ENCODE assay signal across 12 cellular contexts in genomic region chr5:139131881-139132480, GRCh38.
DNase-seq lines count a peak whose midpoint lies in the region; ATAC-seq, FAIRE-seq and TF ChIP-seq lines count a peak whose summit lies in the region.
"Had no signal": no experiment of that assay in that cellular context is flagged by ENCODE, and none has a peak within 500 bp of the region (broad histone marks: within the 10 kb centered on the region; RNA-seq: fewer than 3 reads in every experiment).

No MANE protein-coding gene starts in this region.

- TF ChIP-seq POLR2A in IMR-90 (IDR thresholded peaks at IDR 0.05; ENCODE audit: low read depth, low read length) (no peak), body of pancreas (IDR thresholded peaks at IDR 0.05) (no peak), gastrocnemius medialis (IDR thresholded peaks at IDR 0.05) (no peak)

- no peak for TF ChIP-seq RAD21 in IMR-90 (IDR thresholded peaks at IDR 0.05; ENCODE audit: low read length)

- ATAC-seq in IMR-90 (ENCODE audit: low read depth) (peak; percentile 17; the same call in 1 of the 2 replicates), body of pancreas (peak; percentile 16), gastrocnemius medialis (peak; percentile 17 to 26), HG02798 (IDR thresholded peaks at IDR 0.05; ENCODE audit: poor library complexity, unreplicated experiment) (no peak), GM21825 (IDR thresholded peaks at IDR 0.05; ENCODE audit: unreplicated experiment) (no peak), HG02759 (IDR thresholded peaks at IDR 0.05; ENCODE audit: unreplicated experiment) (no peak)
- ATAC-seq: stimulated activated naive B cell treated with anti-CD40 and anti-IgM and Interleukin-4, amounts not matched to agents 10 μg/mL and 1 μg/mL and 100 μg/mL, for 72 hours had no signal

- peaks cover 8% of the 10 kb centered on the region for H3K4me1 ChIP-seq in IMR-90 (ENCODE audit: control insufficient read depth, insufficient read depth, low read length)
- peaks cover 38% of the 10 kb centered on the region for H3K4me1 ChIP-seq in body of pancreas
- peaks cover 12 to 17% of the 10 kb centered on the region in 2 donors for H3K4me1 ChIP-seq in kidney (ENCODE audit: control insufficient read depth in 1 of 2, insufficient read depth in 1 of 2, low read depth in 1 of 2, low read length in 2 of 2)
- peaks cover 54 to 68% of the 10 kb centered on the region in 2 donors for H3K4me1 ChIP-seq in gastrocnemius medialis

- DNase-seq in IMR-90: peak; percentile 16
- DNase-seq in body of pancreas: no peak
- no peak for DNase-seq in kidney
- no peak for DNase-seq in gastrocnemius medialis
- DNase-seq in stimulated activated CD4-positive, alpha-beta T cell treated with anti-CD3 and anti-CD28 coated beads, Interleukin-4, amount 100 ng/mL, for 4 hours: no peak
- DNase-seq: NCI-H1436 treated with DMSO at 0.1 percent for 48 hours; stimulated activated naive B cell treated with anti-CD40 and anti-IgM and Interleukin-4, amounts not matched to agents 10 μg/mL and 1 μg/mL and 100 μg/mL, for 72 hours had no signal

- no peak for TF ChIP-seq CTCF in IMR-90 (conservative IDR thresholded peaks at IDR 0.05; ENCODE audit: low read depth, low read length)
- TF ChIP-seq CTCF in body of pancreas (IDR thresholded peaks at IDR 0.05): no peak
- TF ChIP-seq CTCF in kidney (IDR thresholded peaks at IDR 0.05; ENCODE audit: borderline replicate concordance, extremely low read depth, insufficient read depth): no peak
- TF ChIP-seq CTCF in gastrocnemius medialis (IDR thresholded peaks at IDR 0.05 in 4 of 5, conservative IDR thresholded peaks at IDR 0.05 in 1 of 5): no peak

- H3K4ac ChIP-seq in IMR-90 (ENCODE audit: low read depth, low read length): no peak overlapping the region

- BruUV-seq in IMR-90 (replicated peaks; lab: Mats Ljungman, UMichigan): no TSS peak

- H3K23ac ChIP-seq in IMR-90 (ENCODE audit: low read depth, low read length): peak overlapping the region; percentile 42

- H3K56ac ChIP-seq in IMR-90 (ENCODE audit: extremely low read depth, insufficient read depth, low read length): no peak overlapping the region

- WGBS in IMR-90 (ENCODE audit: extremely low coverage in 2 of 2, insufficient read length in 1 of 2), 2 experiments: no CpG with 5 or more reads among the region's 3 CpGs
- 50 to 54% methylated on average over 3 of the region's 3 CpGs for WGBS in body of pancreas, 2 donors

- H3K36me3 ChIP-seq in IMR-90 (ENCODE audit: control insufficient read depth, insufficient read depth, low read length) (peaks cover 4% of the 10 kb centered on the region; the same call in 1 of the 2 replicates), body of pancreas (replicated peaks in 1 of 2; ENCODE audit: insufficient read depth in 1 of 2, low read depth in 2 of 2) (no peaks in the 10 kb centered on the region), kidney (ENCODE audit: control insufficient read depth in 1 of 2, insufficient read depth in 2 of 2, low read length in 2 of 2) (peaks cover 0 to 4% of the 10 kb centered on the region in 2 donors), gastrocnemius medialis (no peaks in the 10 kb centered on the region)

- no peak overlapping the region for H2BK5ac ChIP-seq in IMR-90 (ENCODE audit: low read depth, low read length, poor library complexity, severe bottlenecking)

- H3K4me3 ChIP-seq in IMR-90 (ENCODE audit: insufficient read depth, low read depth, low read length): no peak overlapping the region
- H3K4me3 ChIP-seq in body of pancreas: no peak overlapping the region
- peak overlapping the region in 1 of 2 donors; percentile 31 for H3K4me3 ChIP-seq in kidney (ENCODE audit: low read length in 2 of 2)
- peak overlapping the region in 3 of 4 donors; percentile 19 to 33 (median 21) for H3K4me3 ChIP-seq in gastrocnemius medialis

- POLR2A ChIA-PET in IMR-90 (lab: Charles Lee; ENCODE audit: unreplicated experiment): no interaction called here

- CTCF ChIA-PET in IMR-90 (lab: Yijun Ruan, JAX): interaction anchor here (1.0 kb wide), 1 partner anchor 14 kb away, joined by 3 read pairs; no protein-coding TSS in a partner anchor

- dilution Hi-C loops in IMR-90 (cut with HindIII; ENCODE audit: low sequenced_read_pairs, unreplicated experiment): no loop called here

- peak overlapping the region; percentile 86; the same call in 1 of the 2 replicates for H3K14ac ChIP-seq in IMR-90 (replicated peaks; ENCODE audit: low read depth, low read length)

- H4K91ac ChIP-seq in IMR-90 (ENCODE audit: insufficient read depth, low read depth, low read length): no peak overlapping the region

- H3K9ac ChIP-seq in IMR-90 (ENCODE audit: low read depth, low read length) (no peak overlapping the region), kidney (ENCODE audit: low read length in 2 of 2) (peak overlapping the region in 1 of 2 donors; percentile 38)

- H3K79me1 ChIP-seq in IMR-90 (ENCODE audit: low read depth in 1 of 2, low read length in 2 of 2): peaks cover 0 to 25% of the 10 kb centered on the region in 2 experiments; a peak in 3 of 4 replicates

- peaks cover 3% of the 10 kb centered on the region; the same call in 1 of the 2 replicates for H3K9me1 ChIP-seq in IMR-90 (ENCODE audit: insufficient read depth, low read length)

- H3K27ac ChIP-seq in IMR-90 (ENCODE audit: insufficient read depth, low read length): no peak overlapping the region
- peak overlapping the region; percentile 42 to 74 (median 69) for H3K27ac ChIP-seq in body of pancreas
- peak overlapping the region; percentile 82 to 91 for H3K27ac ChIP-seq in kidney (ENCODE audit: low read depth in 2 of 2, low read length in 2 of 2)
- H3K27ac ChIP-seq in gastrocnemius medialis: peak overlapping the region; percentile 85 to 92 (median 88)
- H3K27ac ChIP-seq: C4-2B, VCaP had no signal

- no peak overlapping the region for H2BK120ac ChIP-seq in IMR-90 (ENCODE audit: low read depth, low read length)

- no peak overlapping the region for H4K5ac ChIP-seq in IMR-90 (ENCODE audit: low read depth, low read length)

- peak overlapping the region; percentile 60 for H3K4me2 ChIP-seq in IMR-90 (ENCODE audit: low read depth, low read length)

- H3K9me3 ChIP-seq in IMR-90 (ENCODE audit: control insufficient read depth, insufficient read depth, low read length) (no peaks in the 10 kb centered on the region), body of pancreas (no peaks in the 10 kb centered on the region), kidney (ENCODE audit: control insufficient read depth in 1 of 2, low read length in 2 of 2) (no peaks in the 10 kb centered on the region), gastrocnemius medialis (no peaks in the 10 kb centered on the region)

- no peak overlapping the region for H2BK15ac ChIP-seq in IMR-90 (ENCODE audit: low read depth, low read length)

- FAIRE-seq in kidney (lab: Jason Lieb, UNC): no peak

- H4K8ac ChIP-seq in IMR-90 (ENCODE audit: low read depth in 2 of 2, low read length in 2 of 2): no peak overlapping the region

- H4K20me1 ChIP-seq in IMR-90 (ENCODE audit: insufficient read depth, low read length): peaks cover 4% of the 10 kb centered on the region; the same call in 1 of the 2 replicates

- H2AK9ac ChIP-seq in IMR-90 (replicated peaks; ENCODE audit: low read depth, low read length, poor library complexity): no peak overlapping the region

- intact Hi-C loops in IMR-90 (cut with micrococcal nuclease): no loop called here
- intact Hi-C loops in body of pancreas (cut with DNase I): no loop called here
- intact Hi-C loops in kidney (cut with DNase I): no loop called here
- intact Hi-C loops in gastrocnemius medialis (cut with DNase I; ENCODE audit: low total_unique reads): loop anchor here (5.0 kb wide), 1 partner anchor 140 kb away; no protein-coding TSS in a partner anchor

- in situ Hi-C loops in IMR-90 (cut with MboI; ENCODE audit: low sequenced_read_pairs) (no loop called here), gastrocnemius medialis (cut with MboI; ENCODE audit: low sequenced_read_pairs in 4 of 4) (no loop called here)

- no peak overlapping the region for H2AFZ ChIP-seq in IMR-90 (replicated peaks; ENCODE audit: low read length, poor library complexity)

- H3K27me3 ChIP-seq in IMR-90 (ENCODE audit: control insufficient read depth, insufficient read depth, low read length) (no peaks in the 10 kb centered on the region), body of pancreas (no peaks in the 10 kb centered on the region), gastrocnemius medialis (no peaks in the 10 kb centered on the region)

- H2AK5ac ChIP-seq in IMR-90 (ENCODE audit: low read depth, low read length): no peak overlapping the region

- H2BK20ac ChIP-seq in IMR-90 (ENCODE audit: low read depth, low read length): no peak overlapping the region

- no peak overlapping the region for H3K18ac ChIP-seq in IMR-90 (ENCODE audit: low read depth, low read length)

TF ChIP-seq in IMR-90, 13 proteins besides CTCF, POLR2A, EP300 and RAD21:
- TF ChIP-seq FOS (IDR thresholded peaks at IDR 0.05; ENCODE audit: low read depth, low read length) (no peak), SMC3 (IDR thresholded peaks at IDR 0.05; ENCODE audit: low read depth, low read length) (no peak), RFX5 (IDR thresholded peaks at IDR 0.05; ENCODE audit: low read depth, low read length) (no peak), CHD1 (IDR thresholded peaks at IDR 0.05; ENCODE audit: low read depth, low read length) (no peak), RCOR1 (IDR thresholded peaks at IDR 0.05; ENCODE audit: insufficient replicate concordance, low read length) (no peak), MAZ (IDR thresholded peaks at IDR 0.05; ENCODE audit: borderline replicate concordance, low read depth, low read length) (no peak), MAFK (IDR thresholded peaks at IDR 0.05; ENCODE audit: low read depth, low read length) (no peak), MXI1 (IDR thresholded peaks at IDR 0.05; ENCODE audit: borderline replicate concordance, low read depth, low read length) (no peak), BHLHE40 (IDR thresholded peaks at IDR 0.05; ENCODE audit: low read depth, low read length) (no peak), NFE2L2 (IDR thresholded peaks at IDR 0.05; ENCODE audit: low read depth, low read length) (no peak)
TF ChIP-seq in IMR-90: peak in this region for 0.

Comparison
In these comparisons a context has a peak if more than half of its experiments do, and no peak if none do; other contexts are left out.
1. ATAC-seq: peak in IMR-90 (single experiment), body of pancreas (single experiment) and gastrocnemius medialis (2 of 2); none in HG02798 (single experiment), GM21825 (single experiment) and HG02759 (single experiment).
2. H3K4me3 ChIP-seq: peak in gastrocnemius medialis (3 of 4); none in IMR-90 (single experiment) and body of pancreas (0 of 2).